ENCODE assay signal across 1 cellular context in the genomic region with DNA sequence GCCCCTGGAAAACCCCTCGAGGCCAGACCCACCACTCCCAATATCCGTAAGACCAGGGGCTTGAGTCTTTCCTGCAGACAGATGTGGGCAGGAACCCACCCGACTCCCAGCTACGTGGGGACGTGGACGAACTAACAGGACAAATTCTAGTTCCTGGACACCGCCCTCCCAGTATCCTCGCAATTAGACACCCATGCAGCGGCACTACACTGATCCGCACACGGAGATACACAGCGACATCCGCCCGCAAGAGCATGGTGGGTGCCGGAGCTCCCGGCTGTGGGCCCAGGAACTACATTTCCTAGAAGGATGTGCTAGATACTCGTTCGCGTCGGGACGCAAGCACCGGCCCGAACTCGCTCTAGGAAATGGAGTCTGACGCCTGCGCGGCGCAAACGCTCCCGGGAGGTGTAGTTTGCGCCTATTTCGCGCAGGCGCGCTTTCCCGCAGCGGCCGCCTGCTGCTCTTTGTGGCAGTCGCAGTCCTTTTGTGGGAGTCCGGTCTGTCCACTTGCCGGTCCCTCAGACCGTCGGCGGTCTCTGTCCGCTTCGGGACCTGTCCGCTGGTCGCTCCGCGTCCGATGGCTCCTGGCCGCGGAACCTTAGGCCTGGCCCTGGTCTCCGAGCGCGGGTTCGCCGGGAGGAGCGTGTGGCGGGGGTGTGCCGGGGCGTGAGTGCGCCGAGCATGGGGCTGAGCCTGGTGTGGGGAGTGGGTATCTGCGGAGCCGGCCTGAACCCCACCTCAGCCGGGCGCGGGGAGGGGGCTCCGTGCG.
A peak's percentile ranks its signal among the peaks of the same experiment; 100 is the strongest.
TF ChIP-seq lines count a peak whose summit lies in the region.

Gene ZNF74, plus strand, starts transcription at position 447 of the 772 bp plus-strand sequence. CDS start 478 bp downstream, outside the sequence.

TF ChIP-seq in K562, 482 proteins besides CTCF, POLR2A, EP300 and RAD21 (continued from another document and continues in another):
- peak; percentile 83 for TF ChIP-seq PRPF4 (IDR thresholded peaks at IDR 0.05; ENCODE audit: insufficient read depth, low read depth, low read length, poor library complexity, severe bottlenecking)
- TF ChIP-seq TBP (optimal IDR thresholded peaks at IDR 0.05; ENCODE audit: low read depth, low read length): peak; percentile 91
- TF ChIP-seq RNF2 (IDR thresholded peaks at IDR 0.05): no peak
- TF ChIP-seq ZNF311 (CRISPR knock-in tag; IDR thresholded peaks at IDR 0.05): peak; percentile 78; the same call in 1 of the 2 replicates
- TF ChIP-seq NR3C1 (CRISPR knock-in tag; IDR thresholded peaks at IDR 0.05): no peak
- TF ChIP-seq HLTF (IDR thresholded peaks at IDR 0.05): no peak
- no peak for TF ChIP-seq MTA3 (IDR thresholded peaks at IDR 0.05; ENCODE audit: borderline replicate concordance)
- TF ChIP-seq CEBPB (tag; IDR thresholded peaks at IDR 0.05): no peak
- no peak for TF ChIP-seq ZNF316 (IDR thresholded peaks at IDR 0.05)
- no peak for TF ChIP-seq MBD2 (IDR thresholded peaks at IDR 0.05; ENCODE audit: borderline replicate concordance, low read depth)
- peak; percentile 20; the same call in 1 of the 2 replicates for TF ChIP-seq SMAD3 (CRISPR knock-in tag; conservative IDR thresholded peaks at IDR 0.05)
- TF ChIP-seq ZNF644 (tag; IDR thresholded peaks at IDR 0.05; ENCODE audit: low read depth): no peak
- peak; percentile 48 for TF ChIP-seq ZNF239 (CRISPR knock-in tag; IDR thresholded peaks at IDR 0.05)
- no peak for TF ChIP-seq RERE (CRISPR knock-in tag; IDR thresholded peaks at IDR 0.05; ENCODE audit: borderline replicate concordance)
- no peak for TF ChIP-seq ZZZ3 (IDR thresholded peaks at IDR 0.05)
- TF ChIP-seq ZNF197 (CRISPR knock-in tag; IDR thresholded peaks at IDR 0.05; ENCODE audit: low read depth): no peak
- no peak for TF ChIP-seq ETV5 (CRISPR knock-in tag; IDR thresholded peaks at IDR 0.05; ENCODE audit: low read depth)
- peak; percentile 56 for TF ChIP-seq SREBF1 (IDR thresholded peaks at IDR 0.05; ENCODE audit: borderline replicate concordance, low read depth, low read length)
- TF ChIP-seq ZNF655 (CRISPR knock-in tag; IDR thresholded peaks at IDR 0.05): no peak
- peak; percentile 95 for TF ChIP-seq ZNF766 (CRISPR knock-in tag; conservative IDR thresholded peaks at IDR 0.05)
- no peak for TF ChIP-seq PCBP2 (IDR thresholded peaks at IDR 0.05; ENCODE audit: low read depth, low read length, poor library complexity, severe bottlenecking)
- TF ChIP-seq ELF1 (tag; IDR thresholded peaks at IDR 0.05): no peak
- no peak for TF ChIP-seq USF1 (CRISPR knock-in tag; IDR thresholded peaks at IDR 0.05)
- no peak for TF ChIP-seq PPARD (CRISPR knock-in tag; IDR thresholded peaks at IDR 0.05)
- TF ChIP-seq, protein P1, sequence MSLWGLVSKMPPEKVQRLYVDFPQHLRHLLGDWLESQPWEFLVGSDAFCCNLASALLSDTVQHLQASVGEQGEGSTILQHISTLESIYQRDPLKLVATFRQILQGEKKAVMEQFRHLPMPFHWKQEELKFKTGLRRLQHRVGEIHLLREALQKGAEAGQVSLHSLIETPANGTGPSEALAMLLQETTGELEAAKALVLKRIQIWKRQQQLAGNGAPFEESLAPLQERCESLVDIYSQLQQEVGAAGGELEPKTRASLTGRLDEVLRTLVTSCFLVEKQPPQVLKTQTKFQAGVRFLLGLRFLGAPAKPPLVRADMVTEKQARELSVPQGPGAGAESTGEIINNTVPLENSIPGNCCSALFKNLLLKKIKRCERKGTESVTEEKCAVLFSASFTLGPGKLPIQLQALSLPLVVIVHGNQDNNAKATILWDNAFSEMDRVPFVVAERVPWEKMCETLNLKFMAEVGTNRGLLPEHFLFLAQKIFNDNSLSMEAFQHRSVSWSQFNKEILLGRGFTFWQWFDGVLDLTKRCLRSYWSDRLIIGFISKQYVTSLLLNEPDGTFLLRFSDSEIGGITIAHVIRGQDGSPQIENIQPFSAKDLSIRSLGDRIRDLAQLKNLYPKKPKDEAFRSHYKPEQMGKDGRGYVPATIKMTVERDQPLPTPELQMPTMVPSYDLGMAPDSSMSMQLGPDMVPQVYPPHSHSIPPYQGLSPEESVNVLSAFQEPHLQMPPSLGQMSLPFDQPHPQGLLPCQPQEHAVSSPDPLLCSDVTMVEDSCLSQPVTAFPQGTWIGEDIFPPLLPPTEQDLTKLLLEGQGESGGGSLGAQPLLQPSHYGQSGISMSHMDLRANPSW (CRISPR knock-in tag; IDR thresholded peaks at IDR 0.05): peak; percentile 99; the same call in 1 of the 2 replicates
- TF ChIP-seq, protein P2, sequence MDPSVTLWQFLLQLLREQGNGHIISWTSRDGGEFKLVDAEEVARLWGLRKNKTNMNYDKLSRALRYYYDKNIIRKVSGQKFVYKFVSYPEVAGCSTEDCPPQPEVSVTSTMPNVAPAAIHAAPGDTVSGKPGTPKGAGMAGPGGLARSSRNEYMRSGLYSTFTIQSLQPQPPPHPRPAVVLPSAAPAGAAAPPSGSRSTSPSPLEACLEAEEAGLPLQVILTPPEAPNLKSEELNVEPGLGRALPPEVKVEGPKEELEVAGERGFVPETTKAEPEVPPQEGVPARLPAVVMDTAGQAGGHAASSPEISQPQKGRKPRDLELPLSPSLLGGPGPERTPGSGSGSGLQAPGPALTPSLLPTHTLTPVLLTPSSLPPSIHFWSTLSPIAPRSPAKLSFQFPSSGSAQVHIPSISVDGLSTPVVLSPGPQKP (CRISPR knock-in tag; IDR thresholded peaks at IDR 0.05): no peak
- TF ChIP-seq ARID2 (IDR thresholded peaks at IDR 0.05): no peak
- TF ChIP-seq KDM2B (CRISPR knock-in tag; IDR thresholded peaks at IDR 0.05): peak; percentile 92
- TF ChIP-seq ZNF253 (CRISPR knock-in tag; conservative IDR thresholded peaks at IDR 0.05): no peak; the same call in 1 of the 2 replicates
- TF ChIP-seq MCM7 (IDR thresholded peaks at IDR 0.05): no peak
- TF ChIP-seq NR4A1 (CRISPR knock-in tag; IDR thresholded peaks at IDR 0.05): peak; percentile 86
- peak; percentile 90 for TF ChIP-seq NR4A1 (tag; IDR thresholded peaks at IDR 0.05)
- TF ChIP-seq FOXA1 (IDR thresholded peaks at IDR 0.05; ENCODE audit: borderline replicate concordance): no peak
- no peak for TF ChIP-seq BRD9 (IDR thresholded peaks at IDR 0.05; ENCODE audit: low read depth, partially characterized antibody)
- peak; percentile 64; the same call in 1 of the 2 replicates for TF ChIP-seq POLR2AphosphoS2 (IDR thresholded peaks at IDR 0.05; ENCODE audit: low read length)
- TF ChIP-seq KLF10 (CRISPR knock-in tag; IDR thresholded peaks at IDR 0.05): no peak
- peak; percentile 92 for TF ChIP-seq PRMT5 (CRISPR knock-in tag; IDR thresholded peaks at IDR 0.05)
- TF ChIP-seq, protein P3, sequence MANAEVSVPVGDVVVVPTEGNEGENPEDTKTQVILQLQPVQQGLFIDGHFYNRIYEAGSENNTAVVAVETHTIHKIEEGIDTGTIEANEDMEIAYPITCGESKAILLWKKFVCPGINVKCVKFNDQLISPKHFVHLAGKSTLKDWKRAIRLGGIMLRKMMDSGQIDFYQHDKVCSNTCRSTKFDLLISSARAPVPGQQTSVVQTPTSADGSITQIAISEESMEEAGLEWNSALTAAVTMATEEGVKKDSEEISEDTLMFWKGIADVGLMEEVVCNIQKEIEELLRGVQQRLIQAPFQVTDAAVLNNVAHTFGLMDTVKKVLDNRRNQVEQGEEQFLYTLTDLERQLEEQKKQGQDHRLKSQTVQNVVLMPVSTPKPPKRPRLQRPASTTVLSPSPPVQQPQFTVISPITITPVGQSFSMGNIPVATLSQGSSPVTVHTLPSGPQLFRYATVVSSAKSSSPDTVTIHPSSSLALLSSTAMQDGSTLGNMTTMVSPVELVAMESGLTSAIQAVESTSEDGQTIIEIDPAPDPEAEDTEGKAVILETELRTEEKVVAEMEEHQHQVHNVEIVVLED (CRISPR knock-in tag; IDR thresholded peaks at IDR 0.05): peak; percentile 100
- TF ChIP-seq, protein P4, sequence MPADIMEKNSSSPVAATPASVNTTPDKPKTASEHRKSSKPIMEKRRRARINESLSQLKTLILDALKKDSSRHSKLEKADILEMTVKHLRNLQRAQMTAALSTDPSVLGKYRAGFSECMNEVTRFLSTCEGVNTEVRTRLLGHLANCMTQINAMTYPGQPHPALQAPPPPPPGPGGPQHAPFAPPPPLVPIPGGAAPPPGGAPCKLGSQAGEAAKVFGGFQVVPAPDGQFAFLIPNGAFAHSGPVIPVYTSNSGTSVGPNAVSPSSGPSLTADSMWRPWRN (IDR thresholded peaks at IDR 0.05; ENCODE audit: low read depth): no peak
- TF ChIP-seq, protein P5, sequence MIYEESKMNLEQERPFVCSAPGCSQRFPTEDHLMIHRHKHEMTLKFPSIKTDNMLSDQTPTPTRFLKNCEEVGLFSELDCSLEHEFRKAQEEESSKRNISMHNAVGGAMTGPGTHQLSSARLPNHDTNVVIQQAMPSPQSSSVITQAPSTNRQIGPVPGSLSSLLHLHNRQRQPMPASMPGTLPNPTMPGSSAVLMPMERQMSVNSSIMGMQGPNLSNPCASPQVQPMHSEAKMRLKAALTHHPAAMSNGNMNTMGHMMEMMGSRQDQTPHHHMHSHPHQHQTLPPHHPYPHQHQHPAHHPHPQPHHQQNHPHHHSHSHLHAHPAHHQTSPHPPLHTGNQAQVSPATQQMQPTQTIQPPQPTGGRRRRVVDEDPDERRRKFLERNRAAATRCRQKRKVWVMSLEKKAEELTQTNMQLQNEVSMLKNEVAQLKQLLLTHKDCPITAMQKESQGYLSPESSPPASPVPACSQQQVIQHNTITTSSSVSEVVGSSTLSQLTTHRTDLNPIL (CRISPR knock-in tag; IDR thresholded peaks at IDR 0.05): 0 out of 2 replicates have a peak, but pooled peaks have one; percentile 77
- TF ChIP-seq RBM22 (IDR thresholded peaks at IDR 0.05; ENCODE audit: low read depth, low read length, poor library complexity, severe bottlenecking): no peak
- no peak for TF ChIP-seq SMARCA5 (IDR thresholded peaks at IDR 0.05)
- TF ChIP-seq, protein P6, sequence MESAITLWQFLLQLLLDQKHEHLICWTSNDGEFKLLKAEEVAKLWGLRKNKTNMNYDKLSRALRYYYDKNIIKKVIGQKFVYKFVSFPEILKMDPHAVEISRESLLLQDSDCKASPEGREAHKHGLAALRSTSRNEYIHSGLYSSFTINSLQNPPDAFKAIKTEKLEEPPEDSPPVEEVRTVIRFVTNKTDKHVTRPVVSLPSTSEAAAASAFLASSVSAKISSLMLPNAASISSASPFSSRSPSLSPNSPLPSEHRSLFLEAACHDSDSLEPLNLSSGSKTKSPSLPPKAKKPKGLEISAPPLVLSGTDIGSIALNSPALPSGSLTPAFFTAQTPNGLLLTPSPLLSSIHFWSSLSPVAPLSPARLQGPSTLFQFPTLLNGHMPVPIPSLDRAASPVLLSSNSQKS (CRISPR knock-in tag; IDR thresholded peaks at IDR 0.05): no peak
- peak in 1 of 2 experiments; percentile 95; a peak in 3 of 4 replicates for TF ChIP-seq MLX (CRISPR knock-in tag; conservative IDR thresholded peaks at IDR 0.05)
- TF ChIP-seq ZNF551 (CRISPR knock-in tag; IDR thresholded peaks at IDR 0.05): no peak
- TF ChIP-seq HDAC3 (IDR thresholded peaks at IDR 0.05; ENCODE audit: borderline replicate concordance, partially characterized antibody): no peak
- TF ChIP-seq HMGN3 (IDR thresholded peaks at IDR 0.05; ENCODE audit: borderline replicate concordance, extremely low read depth, insufficient read length, low read depth, low read length): no peak
